1 cellular context compared by ENCODE assay signal in genomic region chr2:5440147-5440546, GRCh38.
A peak's percentile ranks its signal among the peaks of the same experiment; 100 is the strongest.
TF ChIP-seq lines count a peak whose summit lies in the region.

No MANE protein-coding gene starts in this region.

TF ChIP-seq in HepG2, 621 proteins besides CTCF, POLR2A, EP300 and RAD21 (continued from another document):
- TF ChIP-seq, protein P1, sequence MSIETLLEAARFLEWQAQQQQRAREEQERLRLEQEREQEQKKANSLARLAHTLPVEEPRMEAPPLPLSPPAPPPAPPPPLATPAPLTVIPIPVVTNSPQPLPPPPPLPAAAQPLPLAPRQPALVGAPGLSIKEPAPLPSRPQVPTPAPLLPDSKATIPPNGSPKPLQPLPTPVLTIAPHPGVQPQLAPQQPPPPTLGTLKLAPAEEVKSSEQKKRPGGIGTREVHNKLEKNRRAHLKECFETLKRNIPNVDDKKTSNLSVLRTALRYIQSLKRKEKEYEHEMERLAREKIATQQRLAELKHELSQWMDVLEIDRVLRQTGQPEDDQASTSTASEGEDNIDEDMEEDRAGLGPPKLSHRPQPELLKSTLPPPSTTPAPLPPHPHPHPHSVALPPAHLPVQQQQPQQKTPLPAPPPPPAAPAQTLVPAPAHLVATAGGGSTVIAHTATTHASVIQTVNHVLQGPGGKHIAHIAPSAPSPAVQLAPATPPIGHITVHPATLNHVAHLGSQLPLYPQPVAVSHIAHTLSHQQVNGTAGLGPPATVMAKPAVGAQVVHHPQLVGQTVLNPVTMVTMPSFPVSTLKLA (IDR thresholded peaks at IDR 0.05): peak; percentile 98
- TF ChIP-seq, protein P2, sequence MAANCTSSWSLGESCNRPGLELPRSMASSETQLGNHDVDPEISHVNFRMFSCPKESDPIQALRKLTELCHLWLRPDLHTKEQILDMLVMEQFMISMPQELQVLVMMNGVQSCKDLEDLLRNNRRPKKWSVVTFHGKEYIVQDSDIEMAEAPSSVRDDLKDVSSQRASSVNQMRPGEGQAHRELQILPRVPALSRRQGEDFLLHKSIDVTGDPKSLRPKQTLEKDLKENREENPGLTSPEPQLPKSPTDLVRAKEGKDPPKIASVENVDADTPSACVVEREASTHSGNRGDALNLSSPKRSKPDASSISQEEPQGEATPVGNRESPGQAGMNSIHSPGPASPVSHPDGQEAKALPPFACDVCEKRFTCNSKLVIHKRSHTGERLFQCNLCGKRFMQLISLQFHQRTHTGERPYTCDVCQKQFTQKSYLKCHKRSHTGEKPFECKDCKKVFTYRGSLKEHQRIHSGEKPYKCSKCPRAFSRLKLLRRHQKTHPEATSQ (CRISPR knock-in tag; IDR thresholded peaks at IDR 0.05; ENCODE audit: borderline replicate concordance): no peak
- TF ChIP-seq CREB3 (CRISPR knock-in tag; IDR thresholded peaks at IDR 0.05): no peak
